Comparison of ENCODE assay signal across 9 cellular contexts in the genomic region with DNA sequence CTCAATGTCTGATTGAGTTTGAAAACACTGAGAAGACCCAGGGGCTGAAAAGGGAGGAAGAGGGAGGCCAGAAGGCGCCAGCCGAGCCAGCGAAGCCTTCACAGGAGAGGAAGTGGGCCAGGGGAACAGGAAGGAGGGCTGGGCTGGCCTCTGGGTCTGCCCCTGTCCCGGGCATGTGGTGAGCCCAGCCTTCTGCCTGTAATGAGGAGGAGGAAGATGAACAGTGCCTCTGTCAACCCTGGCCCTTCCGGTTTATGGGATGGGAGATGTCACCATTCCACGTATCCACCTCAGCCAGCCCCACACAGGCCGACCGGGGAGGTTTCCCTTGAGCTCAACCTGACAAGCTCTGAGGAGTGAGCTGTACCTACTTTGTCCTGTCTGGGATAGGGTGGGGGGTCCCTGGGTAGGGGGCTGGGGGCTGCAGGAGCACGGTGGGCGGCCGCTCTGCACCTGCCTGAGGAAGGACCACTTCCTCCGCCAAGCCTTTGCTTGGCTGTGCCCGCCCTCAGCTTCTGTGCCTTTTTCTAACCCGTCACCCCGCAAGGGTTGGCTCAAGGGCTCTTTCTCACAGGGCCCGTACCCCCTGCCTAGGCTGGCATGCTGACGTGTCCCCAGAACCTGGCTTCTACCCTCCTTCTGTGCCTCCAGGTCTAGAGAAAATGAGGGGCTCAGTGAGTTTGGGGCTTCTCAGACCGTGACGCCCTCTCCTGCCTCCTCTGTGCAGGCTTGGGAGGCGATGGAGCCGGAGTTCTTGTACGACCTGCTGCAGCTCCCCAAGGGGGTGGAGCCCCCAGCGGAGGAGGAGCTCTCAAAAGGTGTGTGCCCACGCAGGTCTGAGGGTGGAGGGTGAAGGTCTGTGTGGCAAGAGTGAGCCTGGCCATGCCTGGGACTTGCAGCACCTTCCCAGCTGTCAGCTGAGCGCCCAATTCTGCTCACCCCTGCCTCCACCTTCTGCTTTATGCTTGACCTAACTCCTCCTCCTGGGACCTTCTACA. TPM values are rescaled to one million over a fixed set of nuclear protein-coding genes. Genes with fewer than 3 reads are reported as not detected.
DNase-seq lines count a peak whose midpoint lies in the region; ATAC-seq, FAIRE-seq and TF ChIP-seq lines count a peak whose summit lies in the region.
"Had no signal": no experiment of that assay in that cellular context is flagged by ENCODE, and none has a peak within 500 bp of the region (broad histone marks: within the 10 kb centered on the region; RNA-seq: fewer than 3 reads in every experiment).

No MANE protein-coding gene starts in this region.

- peaks cover 5% of the 10 kb centered on the region for H3K27me3 Mint-ChIP-seq in activated CD8-positive, alpha-beta T cell treated with anti-CD3 and anti-CD28 coated beads, Interleukin-2, amount 10 ng/mL, durations not matched to agents 7 days and 5 days (ENCODE audit: low read depth)
- H3K27me3 Mint-ChIP-seq in stimulated activated naive CD8-positive, alpha-beta T cell treated with anti-CD3 and anti-CD28 coated beads, Interleukin-15, amount 100 ng/mL, for 72 hours: no peaks in the 10 kb centered on the region

- no peaks in the 10 kb centered on the region for H3K27me3 ChIP-seq in right atrium auricular region

- peak overlapping the region; percentile 95 for H3K4me3 Mint-ChIP-seq in activated CD8-positive, alpha-beta T cell treated with anti-CD3 and anti-CD28 coated beads, Interleukin-2, amount 10 ng/mL, durations not matched to agents 7 days and 5 days
- H3K4me3 Mint-ChIP-seq in stimulated activated naive CD8-positive, alpha-beta T cell treated with anti-CD3 and anti-CD28 coated beads, Interleukin-15, amount 100 ng/mL, for 72 hours: peak overlapping the region; percentile 95 to 96
- H3K4me3 Mint-ChIP-seq: brain had no signal

- H3K36me3 ChIP-seq in HEK293 (ENCODE audit: control insufficient read depth in 2 of 2, insufficient read depth in 1 of 2, low read length in 2 of 2) (no peaks in the 10 kb centered on the region), right atrium auricular region (no peaks in the 10 kb centered on the region)

- TF ChIP-seq CTCF in HEK293 (tag by site-specific recombination; IDR thresholded peaks at IDR 0.05): no peak
- TF ChIP-seq CTCF in right atrium auricular region (IDR thresholded peaks at IDR 0.05): no peak

- peak overlapping the region; percentile 92 for H3K27ac Mint-ChIP-seq in activated CD8-positive, alpha-beta T cell treated with anti-CD3 and anti-CD28 coated beads, Interleukin-2, amount 10 ng/mL, durations not matched to agents 7 days and 5 days
- peak overlapping the region; percentile 96 to 97 for H3K27ac Mint-ChIP-seq in stimulated activated naive CD8-positive, alpha-beta T cell treated with anti-CD3 and anti-CD28 coated beads, Interleukin-15, amount 100 ng/mL, for 72 hours

- H3K4me3 ChIP-seq in HEK293 (ENCODE audit: low read depth, low read length): no peak overlapping the region
- H3K4me3 ChIP-seq in right atrium auricular region: peak overlapping the region in 1 of 2 donors; percentile 30

- peak; percentile 60 for ATAC-seq in activated CD8-positive, alpha-beta T cell treated with anti-CD3 and anti-CD28 coated beads, Interleukin-2, amount 10 ng/mL, durations not matched to agents 7 days and 5 days
- ATAC-seq in stimulated activated naive CD8-positive, alpha-beta T cell treated with anti-CD3 and anti-CD28 coated beads, Interleukin-15, amount 100 ng/mL, for 72 hours: peak; percentile 82
- no peak for ATAC-seq in HG03439 (IDR thresholded peaks at IDR 0.05; ENCODE audit: unreplicated experiment)
- ATAC-seq in GM21576 (IDR thresholded peaks at IDR 0.05; ENCODE audit: unreplicated experiment): no peak
- ATAC-seq in HG03571 (IDR thresholded peaks at IDR 0.05; ENCODE audit: unreplicated experiment): no peak

- peak; percentile 78 for DNase-seq in activated CD8-positive, alpha-beta T cell treated with anti-CD3 and anti-CD28 coated beads, Interleukin-2, amount 10 ng/mL, durations not matched to agents 7 days and 5 days
- DNase-seq in right atrium auricular region (ENCODE audit: low spot score): peak; percentile 67
- peak in 1 of 2 donors; percentile 73 for DNase-seq in stimulated activated naive CD8-positive, alpha-beta T cell treated with anti-CD3 and anti-CD28 coated beads, Interleukin-15, amount 100 ng/mL, for 72 hours
- no peak for DNase-seq in frontal cortex (ENCODE audit: low spot score in 2 of 2)

- peaks cover 38% of the 10 kb centered on the region for H3K4me1 Mint-ChIP-seq in activated CD8-positive, alpha-beta T cell treated with anti-CD3 and anti-CD28 coated beads, Interleukin-2, amount 10 ng/mL, durations not matched to agents 7 days and 5 days (ENCODE audit: low read depth)
- H3K4me1 Mint-ChIP-seq in stimulated activated naive CD8-positive, alpha-beta T cell treated with anti-CD3 and anti-CD28 coated beads, Interleukin-15, amount 100 ng/mL, for 72 hours: peaks cover 38% of the 10 kb centered on the region

- H3K9me3 ChIP-seq in HEK293 (ENCODE audit: control insufficient read depth, insufficient read depth, low read depth, low read length) (no peaks in the 10 kb centered on the region), right atrium auricular region (no peaks in the 10 kb centered on the region)

- no peak for FAIRE-seq in frontal cortex (lab: Jason Lieb, UNC)

- H3K36me3 Mint-ChIP-seq in activated CD8-positive, alpha-beta T cell treated with anti-CD3 and anti-CD28 coated beads, Interleukin-2, amount 10 ng/mL, durations not matched to agents 7 days and 5 days (ENCODE audit: low read depth): peaks cover 31% of the 10 kb centered on the region
- H3K36me3 Mint-ChIP-seq: brain had no signal

- H3K27ac ChIP-seq in HEK293 (ENCODE audit: extremely low read depth, low read depth, low read length) (no peak overlapping the region), right atrium auricular region (peak overlapping the region in 1 of 2 donors; percentile 58)

- POLR2A ChIA-PET in HEK293 (lab: Yijun Ruan, JAX): no interaction called here
- POLR2A ChIA-PET in activated CD8-positive, alpha-beta T cell treated with anti-CD3 and anti-CD28 coated beads, Interleukin-2, amount 10 ng/mL, durations not matched to agents 7 days and 5 days (lab: Charles Lee): interaction anchor here (0.6 to 5.4 kb wide), 6 partner anchors 10 to 228 kb away, joined by 3 to 53 read pairs (median 7); partner anchors contain the start of gene SAMM50

- H3K4me1 ChIP-seq in HEK293 (ENCODE audit: control insufficient read depth, insufficient read depth, low read length): peaks cover 10% of the 10 kb centered on the region
- H3K4me1 ChIP-seq in right atrium auricular region: no peaks in the 10 kb centered on the region

- CTCF ChIA-PET in HEK293 (lab: Yijun Ruan, JAX): interaction anchor here (0.8 kb wide), 1 partner anchor 189 kb away, joined by 3 read pairs; no protein-coding TSS in a partner anchor
- CTCF ChIA-PET in activated CD8-positive, alpha-beta T cell treated with anti-CD3 and anti-CD28 coated beads, Interleukin-2, amount 10 ng/mL, durations not matched to agents 7 days and 5 days (lab: Charles Lee): interaction anchor here (1.0 to 1.1 kb wide), 2 partner anchors 97 to 189 kb away, joined by 3 read pairs; no protein-coding TSS in a partner anchor

- H3K9me3 Mint-ChIP-seq in activated CD8-positive, alpha-beta T cell treated with anti-CD3 and anti-CD28 coated beads, Interleukin-2, amount 10 ng/mL, durations not matched to agents 7 days and 5 days (ENCODE audit: insufficient read depth): no peaks in the 10 kb centered on the region
- H3K9me3 Mint-ChIP-seq in stimulated activated naive CD8-positive, alpha-beta T cell treated with anti-CD3 and anti-CD28 coated beads, Interleukin-15, amount 100 ng/mL, for 72 hours: no peaks in the 10 kb centered on the region

TF ChIP-seq in HEK293, 187 proteins besides CTCF, POLR2A, EP300 and RAD21 (continues in another document):
- TF ChIP-seq, protein P1, sequence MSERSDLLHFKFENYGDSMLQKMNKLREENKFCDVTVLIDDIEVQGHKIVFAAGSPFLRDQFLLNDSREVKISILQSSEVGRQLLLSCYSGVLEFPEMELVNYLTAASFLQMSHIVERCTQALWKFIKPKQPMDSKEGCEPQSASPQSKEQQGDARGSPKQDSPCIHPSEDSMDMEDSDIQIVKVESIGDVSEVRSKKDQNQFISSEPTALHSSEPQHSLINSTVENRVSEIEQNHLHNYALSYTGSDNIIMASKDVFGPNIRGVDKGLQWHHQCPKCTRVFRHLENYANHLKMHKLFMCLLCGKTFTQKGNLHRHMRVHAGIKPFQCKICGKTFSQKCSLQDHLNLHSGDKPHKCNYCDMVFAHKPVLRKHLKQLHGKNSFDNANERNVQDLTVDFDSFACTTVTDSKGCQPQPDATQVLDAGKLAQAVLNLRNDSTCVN (tag by site-specific recombination; optimal IDR thresholded peaks at IDR 0.05): no peak
- no peak for TF ChIP-seq ZNF292 (tag by site-specific recombination; IDR thresholded peaks at IDR 0.05; ENCODE audit: borderline replicate concordance, low read depth)
- TF ChIP-seq ZNF26 (tag by site-specific recombination; IDR thresholded peaks at IDR 0.05): no peak
- TF ChIP-seq ZFHX2 (tag by site-specific recombination; conservative IDR thresholded peaks at IDR 0.05): 0 out of 2 replicates have a peak, but pooled peaks have one; percentile 29
- TF ChIP-seq ZFP37 (tag by site-specific recombination; IDR thresholded peaks at IDR 0.05): no peak
- TF ChIP-seq ZNF324 (tag by site-specific recombination; IDR thresholded peaks at IDR 0.05): no peak
- no peak for TF ChIP-seq GFI1B (tag by site-specific recombination; IDR thresholded peaks at IDR 0.05)

RNA-seq across cellular contexts. Expression of gene PARVG, which starts 2.2 kb away (rescaled TPM):
- 100 to 1,000 TPM; 175 to 186 TPM for total RNA-seq in activated CD8-positive, alpha-beta T cell treated with anti-CD3 and anti-CD28 coated beads, Interleukin-2, amount 10 ng/mL, durations not matched to agents 7 days and 5 days
- total RNA-seq in right atrium auricular region (1 to 10 TPM; 2.1 to 7.2 TPM), frontal cortex (0.41 TPM)

Comparison
In these comparisons a context has a peak if more than half of its experiments do, and no peak if none do; other contexts are left out.
1. ATAC-seq: peak in activated CD8-positive, alpha-beta T cell treated with anti-CD3 and anti-CD28 coated beads, Interleukin-2, amount 10 ng/mL, durations not matched to agents 7 days and 5 days (single experiment) and stimulated activated naive CD8-positive, alpha-beta T cell treated with anti-CD3 and anti-CD28 coated beads, Interleukin-15, amount 100 ng/mL, for 72 hours (single experiment); none in HG03439 (single experiment), GM21576 (single experiment) and HG03571 (single experiment).
2. DNase-seq: peak in activated CD8-positive, alpha-beta T cell treated with anti-CD3 and anti-CD28 coated beads, Interleukin-2, amount 10 ng/mL, durations not matched to agents 7 days and 5 days (single experiment) and right atrium auricular region (single experiment); none in frontal cortex (0 of 2).
3. RNA of gene PARVG, which starts 2.2 kb away (total RNA-seq): 175 to 186 TPM in activated CD8-positive, alpha-beta T cell treated with anti-CD3 and anti-CD28 coated beads, Interleukin-2, amount 10 ng/mL, durations not matched to agents 7 days and 5 days; 2.1 to 7.2 TPM in right atrium auricular region and 0.41 TPM in frontal cortex (single experiment); every median in the first group is over 10 times any median in the second.